In genomic region chr18:30088238-30088637, GRCh38 we compare ENCODE assay signal across 1 cellular context.
TF ChIP-seq lines count a peak whose summit lies in the region.

No MANE protein-coding gene starts in this region.

TF ChIP-seq in SK-N-SH, 30 proteins besides CTCF, POLR2A, EP300 and RAD21 (continued from another document):
- no peak for TF ChIP-seq MEF2A (IDR thresholded peaks at IDR 0.05; ENCODE audit: borderline replicate concordance, low read depth)
- TF ChIP-seq RFX5 (IDR thresholded peaks at IDR 0.05; ENCODE audit: low read length) = no peak
- TF ChIP-seq GABPA (IDR thresholded peaks at IDR 0.05; ENCODE audit: low read depth) = no peak
